Comparison of ENCODE assay signal across 8 cellular contexts in genomic region chr14:92121207-92121669, GRCh38. TPM values are rescaled to one million over a fixed set of nuclear protein-coding genes. Genes with fewer than 3 reads are reported as not detected.
DNase-seq lines count a peak whose midpoint lies in the region; ATAC-seq, FAIRE-seq and TF ChIP-seq lines count a peak whose summit lies in the region.

No MANE protein-coding gene starts in this region.

- H3K4me3 Mint-ChIP-seq in astrocyte (ENCODE audit: unreplicated experiment), result peak overlapping the region; percentile 96

- peaks cover 18% of the 10 kb centered on the region for H3K4me1 Mint-ChIP-seq in astrocyte (ENCODE audit: low read depth, unreplicated experiment)

- peak; percentile 16 for ATAC-seq in GM21381 (IDR thresholded peaks at IDR 0.05; ENCODE audit: unreplicated experiment)

- H3K9ac ChIP-seq in astrocyte (ENCODE audit: low read length), result peak overlapping the region; percentile 97
- H3K9ac ChIP-seq in iPS-15b (ENCODE audit: low read depth, low read length), result peak overlapping the region; percentile 100
- peak overlapping the region; percentile 97 to 99 (median 99) for H3K9ac ChIP-seq in skeletal muscle tissue (ENCODE audit: low read depth in 1 of 3, low read length in 3 of 3)

- H3K36me3 ChIP-seq in DOHH2 (ENCODE audit: control insufficient read depth, low read length), result peaks cover 79% of the 10 kb centered on the region
- H3K36me3 ChIP-seq in astrocyte (ENCODE audit: insufficient read depth, low read length), result peaks cover 3% of the 10 kb centered on the region
- peaks cover 6% of the 10 kb centered on the region for H3K36me3 ChIP-seq in iPS-15b (ENCODE audit: control insufficient read depth, insufficient read depth, low read length)
- peaks cover 3 to 19% (median 6%) of the 10 kb centered on the region in 3 donors for H3K36me3 ChIP-seq in skeletal muscle tissue (ENCODE audit: control insufficient read depth in 3 of 3, insufficient read depth in 3 of 3, low read length in 3 of 3)

- no peak for TF ChIP-seq CTCF in DOHH2 (IDR thresholded peaks at IDR 0.05; ENCODE audit: low read depth, low read length, poor library complexity, severe bottlenecking)
- no peak for TF ChIP-seq CTCF in astrocyte (IDR thresholded peaks at IDR 0.05; ENCODE audit: insufficient read depth, low read depth, low read length)

- DNase-seq in Jurkat, Clone E6-1 (ENCODE audit: low read depth, low spot score), result no peak
- DNase-seq in astrocyte (ENCODE audit: low read depth), result peak; percentile 33
- no peak for DNase-seq in effector CD4-positive, alpha-beta T cell
- DNase-seq in NCI-H2029 treated with DMSO at 0.1 percent for 48 hours (lab: John Stamatoyannopoulos, UW), result no peak

- H3K4me3 ChIP-seq in DOHH2 (ENCODE audit: low read length) (peak overlapping the region; percentile 98), astrocyte (ENCODE audit: insufficient read depth, low read depth, low read length) (peak overlapping the region; percentile 94), iPS-15b (ENCODE audit: low read depth, low read length) (peak overlapping the region; percentile 99), skeletal muscle tissue (ENCODE audit: low read length in 3 of 3) (peak overlapping the region; percentile 95 to 99 (median 97))
- H3K4me3 ChIP-seq in Jurkat, Clone E6-1 (ENCODE audit: low read length), result peak overlapping the region; percentile 98

- H3K27ac ChIP-seq in DOHH2 (ENCODE audit: low read depth, low read length) (peak overlapping the region; percentile 60), astrocyte (ENCODE audit: low read depth, low read length) (peak overlapping the region; percentile 94), skeletal muscle tissue (ENCODE audit: low read depth, low read length) (peak overlapping the region; percentile 98)

- no peaks in the 10 kb centered on the region for H3K9me2 ChIP-seq in DOHH2 (replicated peaks; ENCODE audit: control insufficient read depth, low read length)

- H3K79me2 ChIP-seq in DOHH2 (ENCODE audit: control insufficient read depth, low read length) (peaks cover 75% of the 10 kb centered on the region), astrocyte (ENCODE audit: insufficient read depth, low read length) (peaks cover 46% of the 10 kb centered on the region)

- no peaks in the 10 kb centered on the region for H3K9me3 Mint-ChIP-seq in astrocyte (ENCODE audit: unreplicated experiment)

- H3K27ac Mint-ChIP-seq in astrocyte (ENCODE audit: unreplicated experiment), result peak overlapping the region; percentile 100

- H3K9me3 ChIP-seq in DOHH2 (ENCODE audit: control insufficient read depth, insufficient read depth, low read length), result no peaks in the 10 kb centered on the region
- H3K9me3 ChIP-seq in astrocyte (ENCODE audit: insufficient read depth, low read depth, low read length), result no peaks in the 10 kb centered on the region
- H3K9me3 ChIP-seq in iPS-15b (ENCODE audit: control insufficient read depth, insufficient read depth, low read length), result no peaks in the 10 kb centered on the region
- H3K9me3 ChIP-seq in skeletal muscle tissue (ENCODE audit: control insufficient read depth in 3 of 3, low read length in 3 of 3), result no peaks in the 10 kb centered on the region

- FAIRE-seq in astrocyte (lab: Jason Lieb, UNC), result no peak

- no peaks in the 10 kb centered on the region for H3K27me3 ChIP-seq in DOHH2 (ENCODE audit: control insufficient read depth, low read length)
- no peaks in the 10 kb centered on the region for H3K27me3 ChIP-seq in astrocyte (ENCODE audit: insufficient read depth, low read length)
- no peaks in the 10 kb centered on the region for H3K27me3 ChIP-seq in iPS-15b (ENCODE audit: control insufficient read depth, insufficient read depth, low read length)
- no peaks in the 10 kb centered on the region for H3K27me3 ChIP-seq in skeletal muscle tissue (ENCODE audit: control insufficient read depth in 3 of 3, insufficient read depth in 3 of 3, low read length in 3 of 3)

- H4K20me1 ChIP-seq in DOHH2 (ENCODE audit: control insufficient read depth, insufficient read depth, low read depth, low read length), result 0 out of 2 replicates have a peak, but pooled peaks cover 2% of the 10 kb centered on the region
- H4K20me1 ChIP-seq in astrocyte (ENCODE audit: insufficient read depth, low read length), result no peaks in the 10 kb centered on the region

- H3K36me3 Mint-ChIP-seq in astrocyte (ENCODE audit: low read depth, unreplicated experiment), result peaks cover 3% of the 10 kb centered on the region

- peak overlapping the region; percentile 80 for H3K4me2 ChIP-seq in DOHH2 (ENCODE audit: low read length)
- peak overlapping the region; percentile 95 for H3K4me2 ChIP-seq in astrocyte (ENCODE audit: low read length)

- peak overlapping the region; percentile 94 for H2AFZ ChIP-seq in astrocyte (ENCODE audit: low read depth, low read length)

- H3K27me3 Mint-ChIP-seq in astrocyte (ENCODE audit: low read depth, unreplicated experiment), result no peaks in the 10 kb centered on the region

- H3F3A ChIP-seq in DOHH2 (ENCODE audit: control insufficient read depth, insufficient read depth), result no peaks in the 10 kb centered on the region

- H3K4me1 ChIP-seq in DOHH2 (ENCODE audit: control insufficient read depth, low read length) (peaks cover 32% of the 10 kb centered on the region), astrocyte (ENCODE audit: insufficient read depth, low read length) (peaks cover 6% of the 10 kb centered on the region), iPS-15b (ENCODE audit: control insufficient read depth, insufficient read depth, low read length) (peaks cover 4% of the 10 kb centered on the region), skeletal muscle tissue (ENCODE audit: control insufficient read depth in 3 of 3, insufficient read depth in 3 of 3, low read length in 3 of 3) (peaks cover 13 to 34% (median 32%) of the 10 kb centered on the region in 3 donors)

RNA-seq across cellular contexts. Expression of gene NDUFB1, which starts 0.3 kb away (rescaled TPM):
- polyA plus RNA-seq in Jurkat, Clone E6-1 (2012; ENCODE audit: insufficient read depth, insufficient read length), result 288 TPM
- 105 and 108 TPM in 2 replicates for total RNA-seq in astrocyte
- 279 TPM for total RNA-seq in skeletal muscle tissue

RNA-seq across cellular contexts. Expression of gene CPSF2, which starts 0.5 kb away (rescaled TPM):
- 84.9 TPM for polyA plus RNA-seq in Jurkat, Clone E6-1 (2012; ENCODE audit: insufficient read depth, insufficient read length)
- total RNA-seq in astrocyte (58.6 and 60.9 TPM in 2 replicates), skeletal muscle tissue (19.3 TPM)

RNA-seq across cellular contexts. Expression of gene ATXN3, which starts 14.9 kb away (rescaled TPM):
- 33.8 TPM for polyA plus RNA-seq in Jurkat, Clone E6-1 (2012; ENCODE audit: insufficient read depth, insufficient read length)
- total RNA-seq in astrocyte (19.9 and 24.2 TPM in 2 replicates), skeletal muscle tissue (22.4 TPM)
